ENCODE assay signal across 8 cellular contexts in the genomic region with DNA sequence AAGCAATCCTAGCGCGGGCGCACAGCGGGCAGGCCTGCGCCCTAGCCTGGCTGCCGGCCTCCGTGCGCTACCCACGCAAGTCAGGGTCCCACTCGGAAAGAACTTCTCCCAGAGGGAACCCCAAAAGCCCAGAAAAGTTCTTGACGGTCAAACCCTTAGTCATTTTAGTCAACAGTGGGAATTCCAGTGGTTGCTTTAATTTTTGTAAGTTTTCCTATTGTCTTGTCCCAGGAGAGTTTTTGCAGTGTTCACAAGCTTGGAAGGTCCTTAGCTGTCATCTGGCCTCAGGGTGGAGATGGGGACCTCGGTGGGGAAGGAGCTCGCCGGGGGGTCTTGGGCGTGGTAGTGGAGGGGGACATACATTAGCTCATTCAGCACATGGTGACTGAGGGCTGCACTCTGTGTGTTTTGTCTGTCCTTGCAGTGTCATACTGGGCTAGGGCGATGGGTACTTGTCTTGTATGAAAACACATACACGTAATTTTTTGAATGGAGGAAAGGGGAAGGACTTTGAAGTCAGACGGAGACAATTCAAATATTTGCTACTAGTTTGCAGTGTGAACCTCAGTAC. TPM values are rescaled to one million over a fixed set of nuclear protein-coding genes. Genes with fewer than 3 reads are reported as not detected.
A peak's percentile ranks its signal among the peaks of the same experiment; 100 is the strongest.
DNase-seq lines count a peak whose midpoint lies in the region; ATAC-seq and TF ChIP-seq lines count a peak whose summit lies in the region.

No MANE protein-coding gene starts in this region.

- no peaks in the 10 kb centered on the region for H3F3A ChIP-seq in SK-N-SH (replicated peaks; ENCODE audit: insufficient read depth)

- intact Hi-C loops in HCT116 (cut with micrococcal nuclease), result no loop called here

- POLR2A ChIA-PET in HCT116 (lab: Charles Lee) (interaction anchor here (1.0 kb wide), 1 partner anchor 11 kb away, joined by 3 read pairs; no protein-coding TSS in a partner anchor), SK-N-SH (lab: Yijun Ruan, JAX) (interaction anchor here (0.9 to 1.8 kb wide), 3 partner anchors 11 to 92 kb away, joined by 3 to 6 read pairs (median 4); no protein-coding TSS in a partner anchor)

- H3K9me3 ChIP-seq in HCT116 (ENCODE audit: control insufficient read depth in 1 of 2, insufficient read depth in 1 of 2, low read depth in 1 of 2, low read length in 2 of 2) (no peaks in the 10 kb centered on the region), SK-N-SH (no peaks in the 10 kb centered on the region), fibroblast of lung (ENCODE audit: control insufficient read depth, insufficient read depth, low read depth, low read length) (no peaks in the 10 kb centered on the region), osteoblast (ENCODE audit: low read depth, low read length) (no peaks in the 10 kb centered on the region)

- H3K79me2 ChIP-seq in HCT116 (ENCODE audit: insufficient read depth, low read length) (peaks cover 37% of the 10 kb centered on the region; the same call in 1 of the 2 replicates), SK-N-SH (ENCODE audit: insufficient read depth) (no peaks in the 10 kb centered on the region), fibroblast of lung (ENCODE audit: control insufficient read depth, insufficient read depth, low read length) (peaks cover 12% of the 10 kb centered on the region), osteoblast (ENCODE audit: insufficient read depth, low read length) (peaks cover 5% of the 10 kb centered on the region)

- CTCF ChIA-PET in HCT116 (lab: Charles Lee) (no interaction called here), SK-N-SH (lab: Yijun Ruan, JAX) (interaction anchor here (1.1 to 3.7 kb wide), 5 partner anchors 32 to 362 kb away, joined by 3 to 15 read pairs (median 5); no protein-coding TSS in a partner anchor)

- H4K20me1 ChIP-seq in HCT116 (ENCODE audit: insufficient read depth) (no peaks in the 10 kb centered on the region), SK-N-SH (ENCODE audit: insufficient read depth) (no peaks in the 10 kb centered on the region), fibroblast of lung (ENCODE audit: control insufficient read depth, extremely low read depth, insufficient read depth, low read length) (no peaks in the 10 kb centered on the region), osteoblast (ENCODE audit: insufficient read depth, low read length) (peaks cover 3% of the 10 kb centered on the region)

- H3K9me2 ChIP-seq in HCT116 (ENCODE audit: insufficient read depth) (no peaks in the 10 kb centered on the region), SK-N-SH (no peaks in the 10 kb centered on the region)

- TF ChIP-seq CTCF in HCT116 (IDR thresholded peaks at IDR 0.05 in 2 of 3, conservative IDR thresholded peaks at IDR 0.05 in 1 of 3; ENCODE audit: borderline replicate concordance in 1 of 3, insufficient read depth in 1 of 3, low read depth in 2 of 3, low read length in 2 of 3) (no peak), SK-N-SH (IDR thresholded peaks at IDR 0.05) (no peak), fibroblast of lung (conservative IDR thresholded peaks at IDR 0.05 in 1 of 2, IDR thresholded peaks at IDR 0.05 in 1 of 2; ENCODE audit: low read depth in 1 of 2, low read length in 2 of 2) (no peak), osteoblast (IDR thresholded peaks at IDR 0.05; ENCODE audit: extremely low read depth, low read depth, low read length) (no peak)

- 1% methylated on average over 18 of the region's 18 CpGs for WGBS in SK-N-SH (ENCODE audit: low lambda C conversion rate)

- H3K4me3 ChIP-seq in HCT116 (replicated peaks in 1 of 2; ENCODE audit: low read depth in 1 of 2, low read length in 2 of 2) (peak overlapping the region; percentile 83 to 86), SK-N-SH (ENCODE audit: low read depth in 2 of 2, low read length in 1 of 2) (peak overlapping the region; percentile 85 to 91), fibroblast of lung (replicated peaks in 1 of 4; ENCODE audit: control extremely low read depth in 1 of 4, insufficient read depth in 1 of 4, low read depth in 3 of 4, low read length in 4 of 4) (peak overlapping the region; percentile 62 to 93 (median 77)), osteoblast (ENCODE audit: insufficient read depth, low read length) (peak overlapping the region; percentile 89)

- H3K4me2 ChIP-seq in HCT116 (ENCODE audit: low read length), result peak overlapping the region; percentile 75
- peak overlapping the region; percentile 83 for H3K4me2 ChIP-seq in SK-N-SH
- peak overlapping the region; percentile 95 for H3K4me2 ChIP-seq in fibroblast of lung (ENCODE audit: extremely low read depth, insufficient read depth, low read length)
- H3K4me2 ChIP-seq in osteoblast (ENCODE audit: insufficient read depth, low read length), result peak overlapping the region; percentile 97

- H3K27ac ChIP-seq in HCT116 (ENCODE audit: low read depth, low read length) (peak overlapping the region; percentile 55), SK-N-SH (ENCODE audit: low read depth in 2 of 2, low read length in 1 of 2) (peak overlapping the region; percentile 56 to 86), fibroblast of lung (ENCODE audit: insufficient read depth, low read length) (peak overlapping the region; percentile 73), osteoblast (ENCODE audit: low read depth, low read length) (peak overlapping the region; percentile 74)

- no peak for TF ChIP-seq POLR2A in HCT116 (IDR thresholded peaks at IDR 0.05; ENCODE audit: borderline replicate concordance, extremely low read depth, insufficient read depth, insufficient read length)

- H2AFZ ChIP-seq in HCT116 (ENCODE audit: low read depth, low read length, poor library complexity, severe bottlenecking), result no peak overlapping the region
- peak overlapping the region; percentile 92 for H2AFZ ChIP-seq in SK-N-SH (ENCODE audit: low read depth)
- H2AFZ ChIP-seq in fibroblast of lung (ENCODE audit: low read length), result peak overlapping the region; percentile 55
- peak overlapping the region; percentile 96 for H2AFZ ChIP-seq in osteoblast (ENCODE audit: low read length)

- TF ChIP-seq RAD21 in HCT116 (IDR thresholded peaks at IDR 0.05; ENCODE audit: low read depth) (no peak), SK-N-SH (IDR thresholded peaks at IDR 0.05; ENCODE audit: low read length) (no peak)

- BruUV-seq in HCT116 (replicated peaks; lab: Mats Ljungman, UMichigan), result TSS peak; percentile 46

- no peak for TF ChIP-seq EP300 in SK-N-SH (IDR thresholded peaks at IDR 0.05; ENCODE audit: borderline replicate concordance in 1 of 2, low read depth in 1 of 2, low read length in 1 of 2)

- RAD21 ChIA-PET in HCT116 (lab: Charles Lee; ENCODE audit: low non-redundant PET in 1 of 2, low total read pairs in 2 of 2, uncharacterized antibody in 2 of 2, unreplicated experiment in 2 of 2), result no interaction called here

- H3K9ac ChIP-seq in HCT116 (ENCODE audit: low read length) (peak overlapping the region; percentile 77), SK-N-SH (peak overlapping the region; percentile 73), fibroblast of lung (ENCODE audit: insufficient read depth, low read length) (peak overlapping the region; percentile 79)

- no peaks in the 10 kb centered on the region for H3K27me3 ChIP-seq in HCT116 (ENCODE audit: insufficient read depth, low read length)
- H3K27me3 ChIP-seq in SK-N-SH (ENCODE audit: insufficient read depth), result no peaks in the 10 kb centered on the region
- H3K27me3 ChIP-seq in fibroblast of lung (ENCODE audit: control insufficient read depth, insufficient read depth, low read length), result no peaks in the 10 kb centered on the region
- H3K27me3 ChIP-seq in osteoblast (ENCODE audit: insufficient read depth, low read length), result no peaks in the 10 kb centered on the region

- H3K36me3 ChIP-seq in HCT116 (ENCODE audit: control insufficient read depth in 1 of 2, insufficient read depth in 2 of 2, low read length in 2 of 2), result 0 out of 4 replicates have a peak, but pooled peaks cover 0 to 5% of the 10 kb centered on the region in 2 experiments
- H3K36me3 ChIP-seq in SK-N-SH (replicated peaks in 1 of 2; ENCODE audit: control insufficient read depth in 1 of 2, insufficient read depth in 2 of 2, low read length in 1 of 2), result peaks cover 0 to 3% of the 10 kb centered on the region in 2 experiments
- no peaks in the 10 kb centered on the region for H3K36me3 ChIP-seq in fibroblast of lung (ENCODE audit: control insufficient read depth, insufficient read depth, low read length)
- H3K36me3 ChIP-seq in osteoblast (ENCODE audit: insufficient read depth, low read length), result no peaks in the 10 kb centered on the region

- H3K4me1 ChIP-seq in HCT116 (ENCODE audit: control insufficient read depth in 1 of 2, insufficient read depth in 2 of 2, low read length in 2 of 2) (peaks cover 0 to 12% of the 10 kb centered on the region in 2 experiments; a peak in 3 of 4 replicates), SK-N-SH (ENCODE audit: control insufficient read depth in 1 of 2, insufficient read depth in 2 of 2, low read depth in 1 of 2, low read length in 1 of 2) (peaks cover 0 to 20% of the 10 kb centered on the region in 2 experiments; a peak in 2 of 4 replicates), fibroblast of lung (ENCODE audit: control insufficient read depth, extremely low read depth, insufficient read depth, low read length) (peaks cover 8% of the 10 kb centered on the region), osteoblast (ENCODE audit: insufficient read depth, low read length) (peaks cover 7% of the 10 kb centered on the region)

- ATAC-seq in HCT116, result peak; percentile 7; the same call in 1 of the 2 replicates
- no peak for ATAC-seq in HG03520 (IDR thresholded peaks at IDR 0.05; ENCODE audit: unreplicated experiment)

- DNase-seq in NCI-H1092 treated with DMSO at 0.1 percent for 48 hours (lab: John Stamatoyannopoulos, UW) (peak; percentile 24), NCI-H1092 (lab: John Stamatoyannopoulos, UW) (no peak), HCT116 (ENCODE audit: low read depth, low spot score) (no peak), SK-N-SH (peak; percentile 65), fibroblast of lung (ENCODE audit: low read depth in 2 of 2) (peak in 1 of 2 donors; percentile 8), osteoblast (ENCODE audit: insufficient read length, low spot score, missing footprints) (peak; percentile 74), NCI-H2171 treated with DMSO at 0.1 percent for 48 hours (lab: John Stamatoyannopoulos, UW) (no peak)

RNA-seq across cellular contexts. Expression of a gene that starts 0.7 kb away (rescaled TPM):
- total RNA-seq in HCT116 (2021; ENCODE audit: unreplicated experiment) (6.1 TPM), fibroblast of lung (4.1 and 6.1 TPM in 2 replicates), osteoblast (8.5 and 10.5 TPM in 2 replicates)
- polyA plus RNA-seq in HCT116 (2012), result 3.6 and 3.8 TPM in 2 replicates
- polyA plus RNA-seq in SK-N-SH (2012; rRNA removed) (1.8 TPM in 2 replicates), fibroblast of lung (3.9 and 6.3 TPM in 2 replicates)
- polyA plus RNA-seq in SK-N-SH (2012; cell fraction: cytosol; rRNA removed), result 1.4 and 1.8 TPM in 2 replicates
- 4.4 and 5.6 TPM in 2 replicates for polyA plus RNA-seq in SK-N-SH (2012; cell fraction: nucleus; rRNA removed)
- 6.4 and 11.1 TPM in 2 replicates for polyA plus RNA-seq in fibroblast of lung (2012)
- 11.8 and 32.0 TPM in 2 replicates for polyA minus RNA-seq in fibroblast of lung (ENCODE audit: low replicate concordance)

RNA-seq across cellular contexts. Expression of a gene that starts 20.0 kb away (rescaled TPM):
- total RNA-seq in HCT116 (2021; ENCODE audit: unreplicated experiment) (0.32 TPM), fibroblast of lung (17.5 and 75.8 TPM in 2 replicates), osteoblast (0.72 and 1.5 TPM in 2 replicates)
- polyA plus RNA-seq in HCT116 (2012), result 0.02 and 0.09 TPM in 2 replicates
- polyA plus RNA-seq in SK-N-SH (2012; rRNA removed) (not detected in 2 replicates), fibroblast of lung (37.0 and 237 TPM in 2 replicates)
- polyA plus RNA-seq in SK-N-SH (2012; cell fraction: cytosol; rRNA removed), result not detected in 2 replicates
- not detected in 2 replicates for polyA plus RNA-seq in SK-N-SH (2012; cell fraction: nucleus; rRNA removed)
- 26.5 and 169 TPM in 2 replicates for polyA plus RNA-seq in fibroblast of lung (2012)
- polyA minus RNA-seq in fibroblast of lung (ENCODE audit: low replicate concordance), result 26.1 and 211 TPM in 2 replicates

Comparison
In these comparisons a context has a peak if more than half of its experiments do, and no peak if none do; other contexts are left out.
1. DNase-seq: peak in NCI-H1092 treated with DMSO at 0.1 percent for 48 hours (single experiment), SK-N-SH (single experiment) and osteoblast (single experiment); none in NCI-H1092 (single experiment), HCT116 (single experiment) and NCI-H2171 treated with DMSO at 0.1 percent for 48 hours (single experiment).
2. Peak in every context shown above with its lines, with median percentiles within 50 percentile points of each other: H3K27ac ChIP-seq, H3K4me2 ChIP-seq, H3K4me3 ChIP-seq and H3K9ac ChIP-seq.